Comparison of ENCODE assay signal across 8 cellular contexts in the genomic region with DNA sequence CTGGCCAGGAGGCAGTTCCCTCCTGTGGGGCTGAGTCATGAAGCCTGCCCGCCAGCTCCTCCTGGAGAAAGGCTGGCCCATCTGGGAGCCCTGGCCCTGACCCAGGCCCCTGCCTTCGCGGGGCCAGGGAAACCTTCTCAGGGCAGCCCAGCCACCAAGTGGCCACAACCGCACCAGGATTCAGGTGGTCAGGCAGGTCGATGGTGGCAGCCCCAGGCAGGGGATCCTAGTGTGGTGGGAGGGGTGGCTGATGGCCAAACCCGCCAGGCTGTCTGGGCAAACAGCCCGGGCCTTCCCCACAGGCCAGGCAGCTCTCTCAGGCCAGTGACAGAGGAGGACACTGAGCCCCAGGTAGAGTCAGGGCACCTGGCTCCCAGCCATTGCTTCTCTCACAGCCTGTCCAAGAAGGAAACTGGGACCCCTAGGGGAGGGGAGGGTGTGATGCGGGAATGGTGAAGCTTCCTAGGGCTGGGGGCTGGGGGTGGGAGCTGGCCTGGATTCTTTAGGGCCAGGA. TPM values are rescaled to one million over a fixed set of nuclear protein-coding genes. Genes with fewer than 3 reads are reported as not detected.
DNase-seq lines count a peak whose midpoint lies in the region; ATAC-seq and TF ChIP-seq lines count a peak whose summit lies in the region.

No MANE protein-coding gene starts in this region.

- no peaks in the 10 kb centered on the region for H3K27me3 Mint-ChIP-seq in activated CD4-positive, alpha-beta T cell treated with anti-CD3 and anti-CD28 coated beads, Interleukin-2, amount 10 ng/mL, durations not matched to agents 7 days and 5 days
- H3K27me3 Mint-ChIP-seq in dendritic cell treated with granulocyte-macrophage colony-stimulating factor and Interleukin-4, amounts not matched to agents 40 ng/mL and 50 ng/mL, for 4 days: no peaks in the 10 kb centered on the region

- no peak for TF ChIP-seq RAD21 in liver (IDR thresholded peaks at IDR 0.05)

- peak; percentile 86 for ATAC-seq in RWPE2 (ENCODE audit: low read depth)

- peak overlapping the region; percentile 23 to 55 for H3K9ac ChIP-seq in liver (ENCODE audit: low read depth in 1 of 2, low read length in 2 of 2)

- peak overlapping the region; percentile 86 for H3K4me3 Mint-ChIP-seq in activated CD4-positive, alpha-beta T cell treated with anti-CD3 and anti-CD28 coated beads, Interleukin-2, amount 10 ng/mL, durations not matched to agents 7 days and 5 days
- peak overlapping the region; percentile 91 for H3K4me3 Mint-ChIP-seq in dendritic cell treated with granulocyte-macrophage colony-stimulating factor and Interleukin-4, amounts not matched to agents 40 ng/mL and 50 ng/mL, for 4 days

- peak; percentile 6 for TF ChIP-seq CTCF in RWPE2 (IDR thresholded peaks at IDR 0.05; ENCODE audit: poor library complexity, severe bottlenecking)
- no peak for TF ChIP-seq CTCF in liver (IDR thresholded peaks at IDR 0.05; ENCODE audit: low read depth, low read length, missing input control)

- intact Hi-C loops in dendritic cell treated with granulocyte-macrophage colony-stimulating factor and Interleukin-4, amounts not matched to agents 40 ng/mL and 50 ng/mL, for 4 days (cut with micrococcal nuclease): loop anchor here (1.0 to 5.0 kb wide), 2 partner anchors 9 to 40 kb away; a partner anchor contains a TSS

- DNase-seq in activated CD4-positive, alpha-beta T cell treated with anti-CD3 and anti-CD28 coated beads, Interleukin-2, amount 10 ng/mL, durations not matched to agents 7 days and 5 days: no peak
- no peak for DNase-seq in activated CD4-positive, alpha-beta T cell treated with anti-CD3 and anti-CD28 coated beads, Interleukin-2, amount 50 U/mL, for 1 hour
- peak; percentile 89 for DNase-seq in RWPE2 (ENCODE audit: low spot score)
- peak in 42 of 49 donors; percentile 22 to 98 (median 64) for DNase-seq in substantia nigra (lab: John Stamatoyannopoulos, UW)
- no peak for DNase-seq in germinal center (ENCODE audit: low spot score)
- DNase-seq in SHP77 treated with DMSO at 0.1 percent for 48 hours (lab: John Stamatoyannopoulos, UW): no peak

- CTCF ChIA-PET in activated CD4-positive, alpha-beta T cell treated with anti-CD3 and anti-CD28 coated beads, Interleukin-2, amount 10 ng/mL, durations not matched to agents 7 days and 5 days (lab: Charles Lee): interaction anchor here (1.2 to 9.6 kb wide), 4 partner anchors 16 to 174 kb away, joined by 3 to 84 read pairs (median 34); a partner anchor contains a TSS

- peak overlapping the region; percentile 90 for H3K27ac ChIP-seq in RWPE2 (ENCODE audit: poor library complexity, severe bottlenecking)
- peak overlapping the region; percentile 88 to 90 for H3K27ac ChIP-seq in liver (ENCODE audit: low read depth in 1 of 2, low read length in 2 of 2)
- peak overlapping the region; percentile 85 for H3K27ac ChIP-seq in substantia nigra (ENCODE audit: low read depth, low read length, poor library complexity, severe bottlenecking)

- H3K4me1 Mint-ChIP-seq in activated CD4-positive, alpha-beta T cell treated with anti-CD3 and anti-CD28 coated beads, Interleukin-2, amount 10 ng/mL, durations not matched to agents 7 days and 5 days: peaks cover 78% of the 10 kb centered on the region
- H3K4me1 Mint-ChIP-seq in dendritic cell treated with granulocyte-macrophage colony-stimulating factor and Interleukin-4, amounts not matched to agents 40 ng/mL and 50 ng/mL, for 4 days (ENCODE audit: low read depth): peaks cover 86% of the 10 kb centered on the region

- H3K4me1 ChIP-seq in RWPE2 (ENCODE audit: insufficient read depth, poor library complexity, severe bottlenecking) (peaks cover 25% of the 10 kb centered on the region), liver (ENCODE audit: control insufficient read depth in 4 of 4, insufficient read depth in 4 of 4, low read length in 3 of 4) (peaks cover 19 to 72% (median 50%) of the 10 kb centered on the region in 4 donors)

- H3K27ac Mint-ChIP-seq in activated CD4-positive, alpha-beta T cell treated with anti-CD3 and anti-CD28 coated beads, Interleukin-2, amount 10 ng/mL, durations not matched to agents 7 days and 5 days: peak overlapping the region; percentile 82
- H3K27ac Mint-ChIP-seq in dendritic cell treated with granulocyte-macrophage colony-stimulating factor and Interleukin-4, amounts not matched to agents 40 ng/mL and 50 ng/mL, for 4 days: peak overlapping the region; percentile 97

- no peaks in the 10 kb centered on the region for H3K9me3 ChIP-seq in RWPE2 (ENCODE audit: severe bottlenecking)
- H3K9me3 ChIP-seq in liver (ENCODE audit: control insufficient read depth in 4 of 4, low read length in 3 of 4): no peaks in the 10 kb centered on the region

- H3K9me3 Mint-ChIP-seq in activated CD4-positive, alpha-beta T cell treated with anti-CD3 and anti-CD28 coated beads, Interleukin-2, amount 10 ng/mL, durations not matched to agents 7 days and 5 days: no peaks in the 10 kb centered on the region
- H3K9me3 Mint-ChIP-seq in dendritic cell treated with granulocyte-macrophage colony-stimulating factor and Interleukin-4, amounts not matched to agents 40 ng/mL and 50 ng/mL, for 4 days: no peaks in the 10 kb centered on the region

- POLR2A ChIA-PET in activated CD4-positive, alpha-beta T cell treated with anti-CD3 and anti-CD28 coated beads, Interleukin-2, amount 10 ng/mL, durations not matched to agents 7 days and 5 days (lab: Charles Lee): no interaction called here

- H3K27me3 ChIP-seq in RWPE2 (ENCODE audit: insufficient read depth, poor library complexity, severe bottlenecking): no peaks in the 10 kb centered on the region
- no peaks in the 10 kb centered on the region for H3K27me3 ChIP-seq in liver (ENCODE audit: control insufficient read depth in 4 of 4, insufficient read depth in 4 of 4, low read length in 3 of 4)

- H3K36me3 ChIP-seq in RWPE2 (ENCODE audit: low read depth): peaks cover 20% of the 10 kb centered on the region
- H3K36me3 ChIP-seq in liver (ENCODE audit: control insufficient read depth in 4 of 4, insufficient read depth in 3 of 4, low read depth in 1 of 4, low read length in 3 of 4): no peaks in the 10 kb centered on the region

- H3K4me3 ChIP-seq in RWPE2 (ENCODE audit: severe bottlenecking) (peak overlapping the region; percentile 58), liver (ENCODE audit: low read depth in 1 of 3, low read length in 3 of 3) (peak overlapping the region in 1 of 3 donors; percentile 65)

- H3K36me3 Mint-ChIP-seq in activated CD4-positive, alpha-beta T cell treated with anti-CD3 and anti-CD28 coated beads, Interleukin-2, amount 10 ng/mL, durations not matched to agents 7 days and 5 days (ENCODE audit: low read depth): peaks cover 47% of the 10 kb centered on the region
- peaks cover 63% of the 10 kb centered on the region for H3K36me3 Mint-ChIP-seq in dendritic cell treated with granulocyte-macrophage colony-stimulating factor and Interleukin-4, amounts not matched to agents 40 ng/mL and 50 ng/mL, for 4 days (ENCODE audit: low read depth)

- 11% methylated on average over 8 of the region's 8 CpGs for WGBS in liver

TF ChIP-seq in liver, 16 proteins besides CTCF, POLR2A, EP300 and RAD21 (continues in another document):
- TF ChIP-seq JUND (IDR thresholded peaks at IDR 0.05): peak in 1 of 2 donors; percentile 26
- TF ChIP-seq, protein P1, sequence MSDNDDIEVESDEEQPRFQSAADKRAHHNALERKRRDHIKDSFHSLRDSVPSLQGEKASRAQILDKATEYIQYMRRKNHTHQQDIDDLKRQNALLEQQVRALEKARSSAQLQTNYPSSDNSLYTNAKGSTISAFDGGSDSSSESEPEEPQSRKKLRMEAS (IDR thresholded peaks at IDR 0.05): no peak
- peak; percentile 29 for TF ChIP-seq YY1 (IDR thresholded peaks at IDR 0.05)
- peak in 1 of 2 donors; percentile 61 for TF ChIP-seq RXRA (IDR thresholded peaks at IDR 0.05)

RNA-seq across cellular contexts. Expression of a gene that starts 1.2 kb away (rescaled TPM):
- 100 to 1,000 TPM; 117 to 119 TPM for total RNA-seq in activated CD4-positive, alpha-beta T cell treated with anti-CD3 and anti-CD28 coated beads, Interleukin-2, amount 10 ng/mL, durations not matched to agents 7 days and 5 days
- total RNA-seq in liver: 10 to 100 TPM; 12.7 to 26.3 TPM
- 10 to 100 TPM; 12.0 to 22.6 TPM for polyA plus RNA-seq in liver

RNA-seq across cellular contexts. Expression of a gene that starts 7.8 kb away (rescaled TPM):
- 10 to 100 TPM; 82.2 to 92.7 TPM for total RNA-seq in activated CD4-positive, alpha-beta T cell treated with anti-CD3 and anti-CD28 coated beads, Interleukin-2, amount 10 ng/mL, durations not matched to agents 7 days and 5 days
- 1 to 10 TPM; 5.5 TPM for total RNA-seq in liver
- polyA plus RNA-seq in liver: 1 to 10 TPM; 2.8 to 3.8 TPM

RNA-seq across cellular contexts. Expression of a gene that starts 12.3 kb away (rescaled TPM):
- total RNA-seq in activated CD4-positive, alpha-beta T cell treated with anti-CD3 and anti-CD28 coated beads, Interleukin-2, amount 10 ng/mL, durations not matched to agents 7 days and 5 days: under 1 TPM; 0.55 to 0.65 TPM
- total RNA-seq in liver: not detected
- polyA plus RNA-seq in liver: under 1 TPM in 1 of 2 donors, not detected in 1; 0.02 TPM

RNA-seq across cellular contexts. Expression of a gene that starts 39.8 kb away (rescaled TPM):
- 10 to 100 TPM; 47.5 to 58.4 TPM for total RNA-seq in activated CD4-positive, alpha-beta T cell treated with anti-CD3 and anti-CD28 coated beads, Interleukin-2, amount 10 ng/mL, durations not matched to agents 7 days and 5 days
- 100 to 1,000 TPM in 1 of 2 donors, 10 to 100 TPM in 1; 32.3 to 129 TPM for total RNA-seq in liver
- 100 to 1,000 TPM; 145 to 421 TPM for polyA plus RNA-seq in liver

RNA-seq across cellular contexts. Expression of a gene that starts 40.7 kb away (rescaled TPM):
- total RNA-seq in activated CD4-positive, alpha-beta T cell treated with anti-CD3 and anti-CD28 coated beads, Interleukin-2, amount 10 ng/mL, durations not matched to agents 7 days and 5 days: 100 to 1,000 TPM; 140 to 143 TPM
- total RNA-seq in liver: 10 to 100 TPM; 31.7 to 44.3 TPM
- 10 to 100 TPM in 1 of 2 donors, 1 to 10 TPM in 1; 4.3 to 19.4 TPM for polyA plus RNA-seq in liver

Comparison
In these comparisons a context has a peak if more than half of its experiments do, and no peak if none do; other contexts are left out.
1. DNase-seq: peak in RWPE2 (single experiment) and substantia nigra (42 of 49); none in activated CD4-positive, alpha-beta T cell treated with anti-CD3 and anti-CD28 coated beads, Interleukin-2, amount 10 ng/mL, durations not matched to agents 7 days and 5 days (single experiment), activated CD4-positive, alpha-beta T cell treated with anti-CD3 and anti-CD28 coated beads, Interleukin-2, amount 50 U/mL, for 1 hour (single experiment), germinal center (single experiment) and SHP77 treated with DMSO at 0.1 percent for 48 hours (single experiment).
2. RNA of a gene that starts 1.2 kb away (total RNA-seq): 117 to 119 TPM in activated CD4-positive, alpha-beta T cell treated with anti-CD3 and anti-CD28 coated beads, Interleukin-2, amount 10 ng/mL, durations not matched to agents 7 days and 5 days; 12.7 to 26.3 TPM in liver; every median in the first group is over 4 times any median in the second.
3. RNA of a gene that starts 7.8 kb away (total RNA-seq): 82.2 to 92.7 TPM in activated CD4-positive, alpha-beta T cell treated with anti-CD3 and anti-CD28 coated beads, Interleukin-2, amount 10 ng/mL, durations not matched to agents 7 days and 5 days; 5.5 TPM in liver; every median in the first group is over 10 times any median in the second.
4. Peak in every context shown above with its lines, with median percentiles within 50 percentile points of each other: H3K27ac ChIP-seq.